Comparison of ENCODE assay signal across 1 cellular context in the genomic region with DNA sequence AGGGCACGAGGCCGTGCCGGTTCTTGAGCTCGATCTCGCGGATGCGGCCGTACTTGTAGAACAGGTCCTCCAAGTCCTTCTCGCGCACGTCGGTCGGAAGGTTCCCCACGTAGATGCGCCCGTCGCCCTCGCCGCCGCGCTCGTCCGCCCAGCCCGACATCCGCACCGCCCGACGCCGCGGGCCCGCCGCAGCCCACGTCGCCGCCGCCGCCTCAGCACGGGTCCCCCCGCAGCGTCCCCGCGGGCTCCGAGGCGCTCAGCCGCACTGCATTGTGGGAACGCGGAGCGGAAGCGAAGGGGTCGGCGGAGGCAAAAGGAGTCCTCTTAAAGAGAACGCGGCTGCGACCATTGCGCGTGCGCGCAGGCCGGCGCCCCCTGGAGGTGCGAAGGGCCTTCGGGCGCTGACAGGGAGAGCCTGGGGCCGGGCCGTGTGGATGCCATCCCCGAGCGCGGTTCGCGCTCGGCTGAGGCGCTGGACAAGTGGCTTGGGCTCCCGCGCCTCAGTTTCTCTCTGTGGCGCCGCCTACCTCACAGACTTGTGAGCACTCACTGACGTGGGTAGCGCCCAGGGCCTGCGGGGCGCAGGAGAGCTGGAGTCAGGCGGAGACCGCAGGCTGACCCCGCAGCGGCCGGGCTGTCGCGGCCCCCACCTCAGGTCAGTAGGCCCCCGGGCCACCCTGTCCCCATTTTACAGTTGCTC.
TF ChIP-seq lines count a peak whose summit lies in the region.

SRSF9 (minus strand) TSS at position 299 of the 700 bp plus-strand sequence; CDS start at position 160, 139 bp downstream.

TF ChIP-seq in HepG2, 621 proteins besides CTCF, POLR2A, EP300 and RAD21 (continued from another document and continues in another):
- no peak for TF ChIP-seq ZNF180 (CRISPR knock-in tag; IDR thresholded peaks at IDR 0.05; ENCODE audit: borderline replicate concordance, low read depth)
- TF ChIP-seq ZNF770 (CRISPR knock-in tag; IDR thresholded peaks at IDR 0.05) = no peak; the same call in 1 of the 2 replicates
- no peak; the same call in 1 of the 2 replicates for TF ChIP-seq ZXDC (CRISPR knock-in tag; IDR thresholded peaks at IDR 0.05)
- peak; percentile 83; the same call in 1 of the 2 replicates for TF ChIP-seq ZNF224 (CRISPR knock-in tag; IDR thresholded peaks at IDR 0.05)
- TF ChIP-seq FOXM1 (CRISPR knock-in tag; IDR thresholded peaks at IDR 0.05) = no peak
- TF ChIP-seq ZNF609 (CRISPR knock-in tag; IDR thresholded peaks at IDR 0.05; ENCODE audit: borderline replicate concordance) = peak; percentile 48; the same call in 1 of the 2 replicates
- no peak for TF ChIP-seq ZNF816 (CRISPR knock-in tag; IDR thresholded peaks at IDR 0.05; ENCODE audit: borderline replicate concordance)
- no peak for TF ChIP-seq AKNA (CRISPR knock-in tag; IDR thresholded peaks at IDR 0.05; ENCODE audit: borderline replicate concordance)
- TF ChIP-seq POLR2G (IDR thresholded peaks at IDR 0.05; ENCODE audit: low read depth, low read length) = peak; percentile 91
- TF ChIP-seq, protein P1, sequence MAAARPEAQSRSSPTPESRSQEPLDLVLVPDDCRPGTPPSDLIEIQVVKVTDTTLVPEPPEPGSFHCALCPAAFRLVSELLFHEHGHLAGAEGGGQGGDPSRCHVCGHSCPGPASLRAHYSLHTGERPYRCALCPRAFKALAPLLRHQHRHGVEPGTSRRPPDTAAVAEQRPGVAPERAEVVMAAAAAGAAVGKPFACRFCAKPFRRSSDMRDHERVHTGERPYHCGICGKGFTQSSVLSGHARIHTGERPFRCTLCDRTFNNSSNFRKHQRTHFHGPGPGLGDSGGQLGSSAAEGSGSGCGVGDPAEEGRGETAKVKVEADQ (CRISPR knock-in tag; IDR thresholded peaks at IDR 0.05; ENCODE audit: borderline replicate concordance) = peak; percentile 54; the same call in 1 of the 2 replicates
- TF ChIP-seq TBX3 (IDR thresholded peaks at IDR 0.05; ENCODE audit: borderline replicate concordance) = no peak
- no peak for TF ChIP-seq NCOR1 (IDR thresholded peaks at IDR 0.05; ENCODE audit: borderline replicate concordance, low read length)
- peak; percentile 49; the same call in 1 of the 2 replicates for TF ChIP-seq SUZ12 (IDR thresholded peaks at IDR 0.05; ENCODE audit: low read depth, low read length)
- TF ChIP-seq, protein P2, sequence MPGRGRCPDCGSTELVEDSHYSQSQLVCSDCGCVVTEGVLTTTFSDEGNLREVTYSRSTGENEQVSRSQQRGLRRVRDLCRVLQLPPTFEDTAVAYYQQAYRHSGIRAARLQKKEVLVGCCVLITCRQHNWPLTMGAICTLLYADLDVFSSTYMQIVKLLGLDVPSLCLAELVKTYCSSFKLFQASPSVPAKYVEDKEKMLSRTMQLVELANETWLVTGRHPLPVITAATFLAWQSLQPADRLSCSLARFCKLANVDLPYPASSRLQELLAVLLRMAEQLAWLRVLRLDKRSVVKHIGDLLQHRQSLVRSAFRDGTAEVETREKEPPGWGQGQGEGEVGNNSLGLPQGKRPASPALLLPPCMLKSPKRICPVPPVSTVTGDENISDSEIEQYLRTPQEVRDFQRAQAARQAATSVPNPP (CRISPR knock-in tag; IDR thresholded peaks at IDR 0.05) = peak; percentile 75
- TF ChIP-seq ZNF790 (CRISPR knock-in tag; IDR thresholded peaks at IDR 0.05; ENCODE audit: borderline replicate concordance) = no peak; the same call in 1 of the 2 replicates
- TF ChIP-seq TSC22D2 (CRISPR knock-in tag; IDR thresholded peaks at IDR 0.05; ENCODE audit: borderline replicate concordance) = no peak
- no peak for TF ChIP-seq HMG20B (CRISPR knock-in tag; conservative IDR thresholded peaks at IDR 0.05)
- peak; percentile 93; the same call in 2 of the 3 replicates for TF ChIP-seq MXI1 (IDR thresholded peaks at IDR 0.05; ENCODE audit: borderline replicate concordance, low read depth, low read length)
- TF ChIP-seq ZSCAN20 (CRISPR knock-in tag; IDR thresholded peaks at IDR 0.05; ENCODE audit: borderline replicate concordance) = no peak
- no peak for TF ChIP-seq ZBTB39 (CRISPR knock-in tag; IDR thresholded peaks at IDR 0.05)
- TF ChIP-seq, protein P3, sequence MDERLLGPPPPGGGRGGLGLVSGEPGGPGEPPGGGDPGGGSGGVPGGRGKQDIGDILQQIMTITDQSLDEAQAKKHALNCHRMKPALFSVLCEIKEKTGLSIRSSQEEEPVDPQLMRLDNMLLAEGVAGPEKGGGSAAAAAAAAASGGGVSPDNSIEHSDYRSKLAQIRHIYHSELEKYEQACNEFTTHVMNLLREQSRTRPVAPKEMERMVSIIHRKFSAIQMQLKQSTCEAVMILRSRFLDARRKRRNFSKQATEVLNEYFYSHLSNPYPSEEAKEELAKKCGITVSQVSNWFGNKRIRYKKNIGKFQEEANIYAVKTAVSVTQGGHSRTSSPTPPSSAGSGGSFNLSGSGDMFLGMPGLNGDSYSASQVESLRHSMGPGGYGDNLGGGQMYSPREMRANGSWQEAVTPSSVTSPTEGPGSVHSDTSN (CRISPR knock-in tag; IDR thresholded peaks at IDR 0.05) = peak; percentile 16; the same call in 1 of the 2 replicates
- TF ChIP-seq YEATS4 (CRISPR knock-in tag; IDR thresholded peaks at IDR 0.05; ENCODE audit: borderline replicate concordance) = no peak; the same call in 1 of the 2 replicates
- no peak for TF ChIP-seq ZNF382 (CRISPR knock-in tag; IDR thresholded peaks at IDR 0.05; ENCODE audit: borderline replicate concordance)
- 0 out of 2 replicates have a peak, but pooled peaks have one; percentile 36 for TF ChIP-seq ZNF263 (CRISPR knock-in tag; IDR thresholded peaks at IDR 0.05)
- TF ChIP-seq JARID2 (CRISPR knock-in tag; IDR thresholded peaks at IDR 0.05; ENCODE audit: insufficient replicate concordance) = no peak
- TF ChIP-seq NFIC (IDR thresholded peaks at IDR 0.05; ENCODE audit: low read length) = no peak
- peak; percentile 51; the same call in 1 of the 2 replicates for TF ChIP-seq ZNF746 (CRISPR knock-in tag; IDR thresholded peaks at IDR 0.05)
- TF ChIP-seq CHD4 (IDR thresholded peaks at IDR 0.05; ENCODE audit: borderline replicate concordance, low read length) = no peak
- TF ChIP-seq MTF1 (CRISPR knock-in tag; IDR thresholded peaks at IDR 0.05) = no peak
